ENCODE assay signal across 27 cellular contexts in genomic region chr22:27308513-27308912, GRCh38.
A peak's percentile ranks its signal among the peaks of the same experiment; 100 is the strongest.
DNase-seq lines count a peak whose midpoint lies in the region; ATAC-seq, FAIRE-seq and TF ChIP-seq lines count a peak whose summit lies in the region.
"Had no signal": no experiment of that assay in that cellular context is flagged by ENCODE, and none has a peak within 500 bp of the region (broad histone marks: within the 10 kb centered on the region; RNA-seq: fewer than 3 reads in every experiment).

No MANE protein-coding gene starts in this region.

- no peak overlapping the region for H3K9ac ChIP-seq in subcutaneous abdominal adipose tissue (ENCODE audit: low read length in 5 of 5)
- H3K9ac ChIP-seq: BLaER1 treated with 17β-estradiol and CSF1 and Interleukin-3, amounts not matched to agents 10 nM and 100 nM had no signal

- H3K27ac Mint-ChIP-seq in nephron: peak overlapping the region in 2 of 3 experiments; percentile 88 to 94
- H3K27ac Mint-ChIP-seq: B cell; CD4-positive, alpha-beta T cell; CD8-positive, alpha-beta T cell had no signal

- no peak overlapping the region for H3K4me3 Mint-ChIP-seq in nephron
- H3K4me3 Mint-ChIP-seq: B cell; CD4-positive, alpha-beta T cell; CD8-positive, alpha-beta T cell had no signal

- H3K36me3 ChIP-seq in left ventricle myocardium inferior: no peaks in the 10 kb centered on the region
- no peaks in the 10 kb centered on the region for H3K36me3 ChIP-seq in bronchial epithelial cell (ENCODE audit: control insufficient read depth, insufficient read depth, low read length)
- H3K36me3 ChIP-seq in subcutaneous abdominal adipose tissue (ENCODE audit: control insufficient read depth in 5 of 5, insufficient read depth in 5 of 5, low read length in 5 of 5): no peaks in the 10 kb centered on the region
- H3K36me3 ChIP-seq in MG63: no peaks in the 10 kb centered on the region
- H3K36me3 ChIP-seq: BLaER1 treated with 17β-estradiol and CSF1 and Interleukin-3, amounts not matched to agents 10 nM and 100 nM had no signal

- peaks cover 9% of the 10 kb centered on the region for H3K9me3 ChIP-seq in left ventricle myocardium inferior (replicated peaks)
- H3K9me3 ChIP-seq in subcutaneous abdominal adipose tissue (ENCODE audit: control insufficient read depth in 5 of 5, low read length in 5 of 5): no peaks in the 10 kb centered on the region
- H3K9me3 ChIP-seq in MG63: no peaks in the 10 kb centered on the region
- H3K9me3 ChIP-seq: A549 had no signal

- H3K27me3 ChIP-seq in left ventricle myocardium inferior (ENCODE audit: low read depth): peaks cover 69% of the 10 kb centered on the region
- peaks cover 3% of the 10 kb centered on the region for H3K27me3 ChIP-seq in bronchial epithelial cell (ENCODE audit: control insufficient read depth, insufficient read depth, low read length)
- H3K27me3 ChIP-seq in subcutaneous abdominal adipose tissue (ENCODE audit: control insufficient read depth in 5 of 5, insufficient read depth in 4 of 5, low read length in 5 of 5): peaks cover 0 to 3% (median 0%) of the 10 kb centered on the region in 5 donors
- no peaks in the 10 kb centered on the region for H3K27me3 ChIP-seq in MG63
- H3K27me3 ChIP-seq: BLaER1 treated with 17β-estradiol and CSF1 and Interleukin-3, amounts not matched to agents 10 nM and 100 nM had no signal

- peaks cover 7% of the 10 kb centered on the region for H3K27me3 Mint-ChIP-seq in nephron (ENCODE audit: low read depth)

- no peak for ATAC-seq in left ventricle myocardium superior
- ATAC-seq: A549; CD8-positive, alpha-beta T cell; GM12878 had no signal

- intact Hi-C loops in left ventricle myocardium inferior (cut with micrococcal nuclease): no loop called here
- intact Hi-C loops in left ventricle myocardium superior (cut with micrococcal nuclease): no loop called here

- H3K36me3 Mint-ChIP-seq in nephron (ENCODE audit: low read depth): no peaks in the 10 kb centered on the region
- H3K36me3 Mint-ChIP-seq: CD8-positive, alpha-beta T cell had no signal

- peak; percentile 60 for FAIRE-seq in bronchial epithelial cell (lab: Jason Lieb, UNC)
- FAIRE-seq: A549, GM12878, GM12892, GM19239 had no signal

- no peaks in the 10 kb centered on the region for H3K9me3 Mint-ChIP-seq in nephron
- H3K9me3 Mint-ChIP-seq: CD4-positive, alpha-beta T cell had no signal

- H3K4me1 ChIP-seq in left ventricle myocardium inferior: peaks cover 9% of the 10 kb centered on the region
- peaks cover 5 to 47% (median 37%) of the 10 kb centered on the region in 5 donors for H3K4me1 ChIP-seq in subcutaneous abdominal adipose tissue (ENCODE audit: control insufficient read depth in 5 of 5, insufficient read depth in 5 of 5, low read length in 5 of 5)
- H3K4me1 ChIP-seq: A549 had no signal

- peaks cover 36% of the 10 kb centered on the region for H3K4me1 Mint-ChIP-seq in nephron
- H3K4me1 Mint-ChIP-seq: B cell had no signal

- peak overlapping the region; percentile 51 for H3K27ac ChIP-seq in left ventricle myocardium inferior (replicated peaks)
- peak overlapping the region; percentile 25 for H3K27ac ChIP-seq in subcutaneous abdominal adipose tissue (ENCODE audit: low read depth, low read length)
- H3K27ac ChIP-seq: 22Rv1; A549; BLaER1 treated with 17β-estradiol and CSF1 and Interleukin-3, amounts not matched to agents 10 nM and 100 nM; C4-2B had no signal

- H3K4me3 ChIP-seq in left ventricle myocardium inferior (no peak overlapping the region), bronchial epithelial cell (ENCODE audit: low read depth, low read length) (no peak overlapping the region), subcutaneous abdominal adipose tissue (ENCODE audit: low read depth in 1 of 5, low read length in 5 of 5) (no peak overlapping the region), MG63 (no peak overlapping the region)
- H3K4me3 ChIP-seq: A549; BLaER1 treated with 17β-estradiol and CSF1 and Interleukin-3, amounts not matched to agents 10 nM and 100 nM; GM12878 had no signal

- DNase-seq in left ventricle myocardium inferior: no peak
- no peak for DNase-seq in left ventricle myocardium superior
- no peak for DNase-seq in bronchial epithelial cell (ENCODE audit: low read depth)
- no peak for DNase-seq in SKM-1 treated with dmso at 0.1 percent for 144 hours (lab: John Stamatoyannopoulos, UW; ENCODE audit: unreplicated experiment)
- DNase-seq in MG63: no peak
- DNase-seq in foreskin melanocyte: no peak
- DNase-seq: AML-193; CD4-positive, alpha-beta T cell; CD8-positive, alpha-beta T cell; COR-L47; DMS 273 treated with DMSO at 0.1 percent for 48 hours; DMS153; DMS53; DMS79; DND-41; EL; GDM1 had no signal

- no peak for TF ChIP-seq CTCF in left ventricle myocardium inferior (IDR thresholded peaks at IDR 0.05; ENCODE audit: borderline replicate concordance)
- no peak for TF ChIP-seq CTCF in bronchial epithelial cell (IDR thresholded peaks at IDR 0.05; ENCODE audit: insufficient read depth, low read length, severe bottlenecking)
- no peak for TF ChIP-seq CTCF in nephron (IDR thresholded peaks at IDR 0.05; ENCODE audit: unreplicated experiment in 3 of 3)
